In genomic region chr3:133578548-133579191, GRCh38 we compare ENCODE assay signal across 8 cellular contexts. TPM values are rescaled to one million over a fixed set of nuclear protein-coding genes. Genes with fewer than 3 reads are reported as not detected.
DNase-seq lines count a peak whose midpoint lies in the region; ATAC-seq and TF ChIP-seq lines count a peak whose summit lies in the region.

No MANE protein-coding gene starts in this region.

- 7 to 14% methylated on average over 1 of the region's 1 CpG for WGBS in thyroid gland, 2 donors

- peak overlapping the region; percentile 3 for H3K4me3 ChIP-seq in foreskin fibroblast (ENCODE audit: low read depth in 1 of 2, low read length in 2 of 2)
- H3K4me3 ChIP-seq in thyroid gland (replicated peaks in 1 of 3): no peak overlapping the region

- DNase-seq in activated naive CD4-positive, alpha-beta T cell treated with anti-CD3 and anti-CD28 coated beads, Interleukin-2, amount 50 U/mL, for 16 hours: no peak
- DNase-seq in foreskin fibroblast: peak in 1 of 2 donors; percentile 56
- no peak for DNase-seq in thyroid gland
- no peak for DNase-seq in COLO668 (lab: John Stamatoyannopoulos, UW; ENCODE audit: unreplicated experiment)
- DNase-seq in stimulated activated CD4-positive, alpha-beta T cell treated with anti-CD3 and anti-CD28 coated beads, Interleukin-2, amount 100 ng/mL, for 48 hours: no peak

- peaks cover 28 to 35% of the 10 kb centered on the region in 2 donors for H3K36me3 ChIP-seq in thyroid gland

- peak overlapping the region; percentile 43 for H3K27ac Mint-ChIP-seq in activated naive CD4-positive, alpha-beta T cell treated with anti-CD3 and anti-CD28 coated beads, Interleukin-2, amount 50 U/mL, for 24 hours

- no peak for TF ChIP-seq POLR2A in thyroid gland (IDR thresholded peaks at IDR 0.05)

- peaks cover 38 to 48% of the 10 kb centered on the region in 2 donors for H3K4me1 ChIP-seq in thyroid gland

- ATAC-seq in SK-N-SH treated with all-trans-retinoic acid at 6 μM for 48 hours (peak; percentile 71), GM19397 (IDR thresholded peaks at IDR 0.05; ENCODE audit: unreplicated experiment) (no peak)

- peak overlapping the region; percentile 99 for H3K4me3 Mint-ChIP-seq in activated naive CD4-positive, alpha-beta T cell treated with anti-CD3 and anti-CD28 coated beads, Interleukin-2, amount 50 U/mL, for 24 hours

- H3K4me1 Mint-ChIP-seq in activated naive CD4-positive, alpha-beta T cell treated with anti-CD3 and anti-CD28 coated beads, Interleukin-2, amount 50 U/mL, for 24 hours: peaks cover 72% of the 10 kb centered on the region

- no peaks in the 10 kb centered on the region for H3K27me3 ChIP-seq in thyroid gland

- TF ChIP-seq CTCF in foreskin fibroblast (IDR thresholded peaks at IDR 0.05; ENCODE audit: low read depth, low read length) (peak; percentile 61), thyroid gland (IDR thresholded peaks at IDR 0.05) (peak in 4 of 6 experiments; percentile 37 to 57 (median 49))

- no peaks in the 10 kb centered on the region for H3K9me3 Mint-ChIP-seq in activated naive CD4-positive, alpha-beta T cell treated with anti-CD3 and anti-CD28 coated beads, Interleukin-2, amount 50 U/mL, for 24 hours

- H3K27me3 Mint-ChIP-seq in activated naive CD4-positive, alpha-beta T cell treated with anti-CD3 and anti-CD28 coated beads, Interleukin-2, amount 50 U/mL, for 24 hours: no peaks in the 10 kb centered on the region

- H3K9me3 ChIP-seq in thyroid gland: no peaks in the 10 kb centered on the region

- intact Hi-C loops in thyroid gland (cut with DNase I): loop anchor here (5.0 to 10.0 kb wide), 2 partner anchors 154 to 856 kb away; partner anchors contain the start of gene NPHP3

- H3K27ac ChIP-seq in thyroid gland: peak overlapping the region in 1 of 3 donors; percentile 27

- H3K36me3 Mint-ChIP-seq in activated naive CD4-positive, alpha-beta T cell treated with anti-CD3 and anti-CD28 coated beads, Interleukin-2, amount 50 U/mL, for 24 hours: peaks cover 31% of the 10 kb centered on the region

TF ChIP-seq in SK-N-SH treated with all-trans-retinoic acid at 6 μM for 48 hours, 23 proteins besides CTCF, POLR2A, EP300 and RAD21:
- no peak for TF ChIP-seq PPARA (CRISPR knock-in tag; IDR thresholded peaks at IDR 0.05; ENCODE audit: borderline replicate concordance)
- no peak for TF ChIP-seq CSDC2 (CRISPR knock-in tag; IDR thresholded peaks at IDR 0.05)
- TF ChIP-seq CSRNP3 (CRISPR knock-in tag; IDR thresholded peaks at IDR 0.05): no peak
- TF ChIP-seq GLIS3 (CRISPR knock-in tag; IDR thresholded peaks at IDR 0.05): no peak
- TF ChIP-seq BACH2 (CRISPR knock-in tag; IDR thresholded peaks at IDR 0.05; ENCODE audit: borderline replicate concordance): no peak
- TF ChIP-seq ZNF8 (CRISPR knock-in tag; IDR thresholded peaks at IDR 0.05): no peak
- TF ChIP-seq ZNF565 (CRISPR knock-in tag; conservative IDR thresholded peaks at IDR 0.05; ENCODE audit: low read depth): no peak
- no peak for TF ChIP-seq OSR1 (CRISPR knock-in tag; IDR thresholded peaks at IDR 0.05)
- no peak for TF ChIP-seq TCF4 (CRISPR knock-in tag; IDR thresholded peaks at IDR 0.05; ENCODE audit: borderline replicate concordance)
- no peak for TF ChIP-seq TOX (CRISPR knock-in tag; IDR thresholded peaks at IDR 0.05; ENCODE audit: borderline replicate concordance)
- no peak for TF ChIP-seq ZNF70 (CRISPR knock-in tag; IDR thresholded peaks at IDR 0.05)
- no peak for TF ChIP-seq ARNTL (CRISPR knock-in tag; IDR thresholded peaks at IDR 0.05; ENCODE audit: borderline replicate concordance, low read depth)
- no peak for TF ChIP-seq ZFP3 (CRISPR knock-in tag; IDR thresholded peaks at IDR 0.05)
- no peak for TF ChIP-seq ISL1 (CRISPR knock-in tag; IDR thresholded peaks at IDR 0.05)
- no peak for TF ChIP-seq POU6F1 (CRISPR knock-in tag; IDR thresholded peaks at IDR 0.05; ENCODE audit: borderline replicate concordance, low read depth)
- TF ChIP-seq ZFP30 (CRISPR knock-in tag; IDR thresholded peaks at IDR 0.05): no peak
- TF ChIP-seq CREB5 (CRISPR knock-in tag; IDR thresholded peaks at IDR 0.05; ENCODE audit: low read depth): no peak
- no peak for TF ChIP-seq PATZ1 (CRISPR knock-in tag; IDR thresholded peaks at IDR 0.05; ENCODE audit: borderline replicate concordance)
- no peak for TF ChIP-seq SNAI2 (CRISPR knock-in tag; IDR thresholded peaks at IDR 0.05)

RNA-seq across cellular contexts. Expression of gene CDV3, which starts 5.2 kb away (rescaled TPM):
- total RNA-seq in thyroid gland: 100 to 1,000 TPM; 147 to 177 (median 166) TPM

Comparison
In these comparisons a context has a peak if more than half of its experiments do, and no peak if none do; other contexts are left out.
1. H3K4me3 ChIP-seq: peak in foreskin fibroblast (2 of 2); none in thyroid gland (0 of 3).